ENCODE assay signal across 28 cellular contexts in the genomic region with DNA sequence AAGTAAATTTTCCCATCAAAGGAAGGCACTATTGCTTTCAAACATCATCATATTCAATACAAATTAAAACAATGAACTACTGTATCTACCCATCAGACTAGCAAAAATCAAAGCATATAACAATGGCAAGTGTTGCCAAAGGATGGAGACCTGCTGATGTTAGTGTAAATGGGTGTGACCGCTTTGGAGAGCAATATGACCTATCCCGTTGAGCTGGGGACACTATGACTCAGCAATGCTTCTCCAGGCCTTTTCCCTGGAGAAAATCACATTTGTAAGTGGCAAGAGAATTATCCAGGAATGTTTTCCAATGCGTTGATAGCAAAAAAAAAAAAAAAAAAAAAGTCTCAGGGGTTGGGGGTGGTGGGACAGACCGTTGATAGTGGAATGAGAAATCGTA. TPM values are rescaled to one million over a fixed set of nuclear protein-coding genes. Genes with fewer than 3 reads are reported as not detected.
"Had no signal": no experiment of that assay in that cellular context is flagged by ENCODE, and none has a peak within 500 bp of the region (broad histone marks: within the 10 kb centered on the region; RNA-seq: fewer than 3 reads in every experiment).

No MANE protein-coding gene starts in this region.

- ATAC-seq: activated T-helper 17 cell treated with anti-CD3 and anti-CD28 coated beads, Interleukin-2, amount 50 U/mL, for 72 hours; left lung; naive thymus-derived CD4-positive, alpha-beta T cell; pancreas; stimulated activated naive B cell treated with anti-CD40 and anti-IgM and Interleukin-4, amounts not matched to agents 10 μg/mL and 1 μg/mL and 100 μg/mL, for 72 hours had no signal

- H3K9me3 ChIP-seq: esophagus squamous epithelium, pancreas, prostate gland, suprapubic skin had no signal

- H3K4me1 ChIP-seq: esophagus squamous epithelium, left lung, pancreas, prostate gland, stomach, suprapubic skin, tibial artery had no signal

- H3K27ac ChIP-seq: epithelial cell of prostate, esophagus squamous epithelium, left lung, pancreas, prostate gland, stomach, suprapubic skin, tibial artery had no signal

- DNase-seq: activated CD4-positive, alpha-beta memory T cell treated with anti-CD3 and anti-CD28 coated beads for 36 hours; activated CD4-positive, alpha-beta T cell treated with anti-CD3 and anti-CD28 coated beads, Interleukin-2, amount 10 ng/mL, durations not matched to agents 24 days and 14 days; activated CD4-positive, CD25-positive, alpha-beta regulatory T cell treated with anti-CD3 and anti-CD28 coated beads, Interleukin-2, amount 50 U/mL, for 72 hours; activated CD8-positive, alpha-beta memory T cell treated with anti-CD3 and anti-CD28 coated beads, Interleukin-2, amount 50 U/mL, for 4 hours; activated gamma-delta T cell treated with Interleukin-2 at 50 U/mL for 16 hours; activated naive CD4-positive, alpha-beta T cell treated with anti-CD3 and anti-CD28 coated beads, Interleukin-2, amount 50 U/mL, for 16 hours; activated T-cell treated with anti-CD3 and anti-CD28 coated beads, Interleukin-2, amount 50 U/mL, for 24 hours; amygdala; effector CD4-positive, alpha-beta T cell; esophagus squamous epithelium; left lung; mammary epithelial cell; naive thymus-derived CD4-positive, alpha-beta T cell; pancreas; retina; stimulated activated CD4-positive, alpha-beta T cell treated with anti-CD3 and anti-CD28 coated beads, Interleukin-15, amount 100 ng/mL, for 24 hours; stimulated activated CD4-positive, alpha-beta T cell treated with anti-CD3 and anti-CD28 coated beads, Interleukin-2, amount 100 ng/mL, for 24 hours; stimulated activated naive B cell treated with anti-CD40 and anti-IgM and Interleukin-4, amounts not matched to agents 10 μg/mL and 1 μg/mL and 100 μg/mL, for 72 hours; stomach; T-helper 2 cell; tibial artery had no signal

- H3K36me3 ChIP-seq: esophagus squamous epithelium, left lung, pancreas, prostate gland, stomach, suprapubic skin, tibial artery had no signal

- H3K4me3 ChIP-seq: esophagus squamous epithelium, left lung, pancreas, prostate gland, stomach, suprapubic skin, tibial artery had no signal

- FAIRE-seq: bronchial epithelial cell, islet of Langerhans, pancreas had no signal

- H3K27me3 ChIP-seq: esophagus squamous epithelium, pancreas, suprapubic skin, tibial artery had no signal

RNA-seq across cellular contexts. Expression of a gene that starts 46.1 kb away (rescaled TPM):
- total RNA-seq: activated CD4-positive, alpha-beta memory T cell treated with anti-CD3 and anti-CD28 coated beads for 36 hours; activated CD4-positive, alpha-beta T cell treated with anti-CD3 and anti-CD28 coated beads, Interleukin-2, amount 10 ng/mL, durations not matched to agents 24 days and 14 days; activated CD8-positive, alpha-beta memory T cell treated with anti-CD3 and anti-CD28 coated beads for 36 hours; activated T-helper 17 cell treated with anti-CD3 and anti-CD28 coated beads, Interleukin-2, amount 50 U/mL, for 72 hours had no signal
- polyA plus RNA-seq: naive thymus-derived CD4-positive, alpha-beta T cell had no signal
